ENCODE assay signal across 8 cellular contexts in genomic region chr4:42398448-42399355, GRCh38. TPM values are rescaled to one million over a fixed set of nuclear protein-coding genes. Genes with fewer than 3 reads are reported as not detected.
DNase-seq lines count a peak whose midpoint lies in the region; ATAC-seq, FAIRE-seq and TF ChIP-seq lines count a peak whose summit lies in the region.

No MANE protein-coding gene starts in this region.

- TF ChIP-seq CTCF in right atrium auricular region (IDR thresholded peaks at IDR 0.05), result no peak
- no peak for TF ChIP-seq CTCF in smooth muscle cell (IDR thresholded peaks at IDR 0.05; ENCODE audit: borderline replicate concordance, insufficient read depth, poor library complexity, severe bottlenecking)

- H4K20me1 ChIP-seq in smooth muscle cell (ENCODE audit: low read depth), result no peaks in the 10 kb centered on the region

- no peaks in the 10 kb centered on the region for H3K9me3 Mint-ChIP-seq in T-cell

- no peak overlapping the region for H2AFZ ChIP-seq in smooth muscle cell (ENCODE audit: low read depth)

- DNase-seq in GM19239 (ENCODE audit: insufficient read length, low spot score) (no peak), T-cell (no peak), right atrium auricular region (ENCODE audit: low spot score) (no peak), smooth muscle cell (lab: John Stamatoyannopoulos, UW; ENCODE audit: unreplicated experiment) (no peak), HEK293T (ENCODE audit: extremely low spot score) (no peak)

- CTCF ChIA-PET in T-cell (lab: Charles Lee), result no interaction called here
- CTCF ChIA-PET in HEK293T (lab: Yijun Ruan, JAX), result interaction anchor here (1.0 kb wide), 1 partner anchor 27 kb away, joined by 3 read pairs; no protein-coding TSS in a partner anchor

- peaks cover 31 to 33% (median 33%) of the 10 kb centered on the region in 3 donors for H3K4me1 Mint-ChIP-seq in T-cell

- no peak overlapping the region for H3K27ac Mint-ChIP-seq in T-cell

- H3K36me3 Mint-ChIP-seq in T-cell, result no peaks in the 10 kb centered on the region

- H3K9me3 ChIP-seq in right atrium auricular region, result no peaks in the 10 kb centered on the region
- no peaks in the 10 kb centered on the region for H3K9me3 ChIP-seq in smooth muscle cell (replicated peaks; ENCODE audit: low read depth)

- H3K36me3 ChIP-seq in right atrium auricular region, result no peaks in the 10 kb centered on the region
- no peaks in the 10 kb centered on the region for H3K36me3 ChIP-seq in smooth muscle cell (ENCODE audit: low read depth)

- peak overlapping the region; percentile 90 for H3K4me2 ChIP-seq in smooth muscle cell

- H3K27me3 Mint-ChIP-seq in T-cell, result peaks cover 48 to 64% of the 10 kb centered on the region in 2 donors

- no peaks in the 10 kb centered on the region for H3F3A ChIP-seq in smooth muscle cell (ENCODE audit: low read depth)

- whole genome bisulfite sequencing in smooth muscle cell (ENCODE audit: low lambda C conversion rate), result 2% methylated on average over 52 of the region's 53 CpGs

- H3K27ac ChIP-seq in right atrium auricular region (peak overlapping the region; percentile 45 to 49), smooth muscle cell (ENCODE audit: low read depth) (no peak overlapping the region)

- POLR2A ChIA-PET in T-cell (lab: Charles Lee), result no interaction called here
- POLR2A ChIA-PET in HEK293T (lab: Yijun Ruan, JAX), result interaction anchor here (0.7 kb wide), 1 partner anchor 68 kb away, joined by 3 read pairs; no protein-coding TSS in a partner anchor

- FAIRE-seq in GM19239 (lab: Jason Lieb, UNC), result peak; percentile 55

- H3K4me3 ChIP-seq in right atrium auricular region, result peak overlapping the region; percentile 47 to 58
- H3K4me3 ChIP-seq in smooth muscle cell, result peak overlapping the region; percentile 51

- ATAC-seq in T-cell (replicated peaks in 1 of 4) (no peak), HG03108 (IDR thresholded peaks at IDR 0.05; ENCODE audit: unreplicated experiment) (no peak), GM18858 (IDR thresholded peaks at IDR 0.05; ENCODE audit: unreplicated experiment) (no peak), GM21825 (IDR thresholded peaks at IDR 0.05; ENCODE audit: unreplicated experiment) (no peak)

- H3K4me3 Mint-ChIP-seq in T-cell, result peak overlapping the region; percentile 55 to 70 (median 59)

- peaks cover 0 to 32% of the 10 kb centered on the region in 2 donors for H3K4me1 ChIP-seq in right atrium auricular region
- peaks cover 24% of the 10 kb centered on the region for H3K4me1 ChIP-seq in smooth muscle cell (ENCODE audit: low read depth)

- H3K27me3 ChIP-seq in right atrium auricular region, result peaks cover 4 to 6% of the 10 kb centered on the region in 2 donors
- H3K27me3 ChIP-seq in smooth muscle cell (ENCODE audit: low read depth), result peaks cover 93% of the 10 kb centered on the region

- no peak overlapping the region for H3K9ac ChIP-seq in smooth muscle cell (ENCODE audit: low read depth)

- H3K79me2 ChIP-seq in smooth muscle cell (ENCODE audit: low read depth), result no peaks in the 10 kb centered on the region

TF ChIP-seq in HEK293T, 16 proteins besides CTCF, POLR2A, EP300 and RAD21:
- TF ChIP-seq PKNOX1 (IDR thresholded peaks at IDR 0.05) (no peak), FOXA1 (IDR thresholded peaks at IDR 0.05) (no peak), SP1 (IDR thresholded peaks at IDR 0.05) (no peak), FOXK2 (IDR thresholded peaks at IDR 0.05) (no peak), TARDBP (IDR thresholded peaks at IDR 0.05) (no peak), ZNF384 (IDR thresholded peaks at IDR 0.05) (no peak), LEF1 (IDR thresholded peaks at IDR 0.05; ENCODE audit: borderline replicate concordance) (no peak), CTBP1 (IDR thresholded peaks at IDR 0.05; ENCODE audit: borderline replicate concordance) (no peak), FOXM1 (IDR thresholded peaks at IDR 0.05; ENCODE audit: borderline replicate concordance) (no peak), L3MBTL2 (conservative IDR thresholded peaks at IDR 0.05) (no peak; the same call in 1 of the 2 replicates), NFRKB (IDR thresholded peaks at IDR 0.05) (no peak), SUZ12 (IDR thresholded peaks at IDR 0.05) (no peak), BHLHE40 (IDR thresholded peaks at IDR 0.05; ENCODE audit: borderline replicate concordance) (no peak)

RNA-seq across cellular contexts. Expression of gene SHISA3, which starts 1.4 kb away (rescaled TPM):
- under 1 TPM in 1 of 5 donors, not detected in 4; 0.35 TPM for total RNA-seq in T-cell
- total RNA-seq in right atrium auricular region, result 10 to 100 TPM; 14.5 to 15.5 TPM
- total RNA-seq in smooth muscle cell, result not detected in 2 replicates
- not detected in 2 replicates for polyA plus RNA-seq in smooth muscle cell

Comparison
In these comparisons a context has a peak if more than half of its experiments do, and no peak if none do; other contexts are left out.
1. RNA of gene SHISA3, which starts 1.4 kb away (total RNA-seq): 14.5 to 15.5 TPM in right atrium auricular region; 0.35 TPM in T-cell and not detected in smooth muscle cell; every median in the first group is over 10 times any median in the second.